14 cellular contexts compared by ENCODE assay signal in genomic region chr9:76472925-76473324, GRCh38. TPM values are rescaled to one million over a fixed set of nuclear protein-coding genes. Genes with fewer than 3 reads are reported as not detected.
DNase-seq lines count a peak whose midpoint lies in the region; ATAC-seq and TF ChIP-seq lines count a peak whose summit lies in the region.
"Had no signal": no experiment of that assay in that cellular context is flagged by ENCODE, and none has a peak within 500 bp of the region (broad histone marks: within the 10 kb centered on the region; RNA-seq: fewer than 3 reads in every experiment).

No MANE protein-coding gene starts in this region.

- CTCF ChIA-PET in HEK293 (lab: Yijun Ruan, JAX) (interaction anchor here (0.6 to 0.9 kb wide), 3 partner anchors 36 to 185 kb away, joined by 3 to 4 read pairs (median 4); no protein-coding TSS in a partner anchor), GM10248 (lab: Yijun Ruan, JAX) (interaction anchor here (0.9 to 3.8 kb wide), 6 partner anchors 10 to 28 kb away, joined by 3 to 24 read pairs (median 5); partner anchors contain the start of gene GCNT1)

- H3K4me1 ChIP-seq in HEK293 (ENCODE audit: control insufficient read depth, insufficient read depth, low read length) (peaks cover 19% of the 10 kb centered on the region), foreskin keratinocyte (no peaks in the 10 kb centered on the region)

- POLR2A ChIA-PET in HEK293 (lab: Yijun Ruan, JAX) = interaction anchor here (0.7 to 1.9 kb wide), 2 partner anchors 14 to 17 kb away, joined by 7 to 8 read pairs; partner anchors contain the start of gene GCNT1
- POLR2A ChIA-PET in GM10248 (lab: Yijun Ruan, JAX) = interaction anchor here (0.7 to 1.6 kb wide), 4 partner anchors 9 to 244 kb away, joined by 3 to 4 read pairs (median 3); partner anchors contain the start of gene GCNT1

- peak; percentile 44 for ATAC-seq in foreskin keratinocyte
- ATAC-seq in GM19351 (IDR thresholded peaks at IDR 0.05; ENCODE audit: unreplicated experiment) = no peak
- ATAC-seq: activated CD8-positive, alpha-beta T cell treated with anti-CD3 and anti-CD28 coated beads, Interleukin-2, amount 10 ng/mL, durations not matched to agents 7 days and 5 days; K562 had no signal

- no peak for TF ChIP-seq CTCF in HEK293 (tag by site-specific recombination; IDR thresholded peaks at IDR 0.05)
- TF ChIP-seq CTCF in foreskin keratinocyte (conservative IDR thresholded peaks at IDR 0.05) = no peak
- no peak for TF ChIP-seq CTCF in GM10248 (IDR thresholded peaks at IDR 0.05; ENCODE audit: control extremely low read depth, extremely low read depth, low read depth, missing control alignments)

- peak overlapping the region; percentile 28; the same call in 1 of the 2 replicates for H3K27ac ChIP-seq in HEK293 (ENCODE audit: extremely low read depth, low read depth, low read length)
- no peak overlapping the region for H3K27ac ChIP-seq in foreskin keratinocyte

- H3K9me3 ChIP-seq in HEK293 (ENCODE audit: control insufficient read depth, insufficient read depth, low read depth, low read length) = no peaks in the 10 kb centered on the region

- no peaks in the 10 kb centered on the region for H3K27me3 ChIP-seq in foreskin keratinocyte

- no peaks in the 10 kb centered on the region for H3K36me3 ChIP-seq in HEK293 (ENCODE audit: control insufficient read depth in 2 of 2, insufficient read depth in 1 of 2, low read length in 2 of 2)

- peak; percentile 63 to 74 for DNase-seq in NCI-H526 (lab: John Stamatoyannopoulos, UW)
- DNase-seq in foreskin keratinocyte = peak in 1 of 2 donors; percentile 16
- DNase-seq in renal cortical epithelial cell (ENCODE audit: low read depth) = peak; percentile 46
- DNase-seq in stimulated activated CD4-positive, alpha-beta T cell treated with anti-CD3 and anti-CD28 coated beads, Interleukin-15, amount 100 ng/mL, for 24 hours = no peak
- DNase-seq in GM10248 (ENCODE audit: extremely low spot score) = no peak
- DNase-seq in NAMALWA (ENCODE audit: low spot score) = no peak
- DNase-seq: activated CD8-positive, alpha-beta T cell treated with anti-CD3 and anti-CD28 coated beads, Interleukin-2, amount 10 ng/mL, durations not matched to agents 7 days and 5 days; activated naive CD8-positive, alpha-beta T cell treated with anti-CD3 and anti-CD28 coated beads, Interleukin-2, amount 10 ng/mL, durations not matched to agents 7 days and 5 days; glutamatergic neuron; NCI-H446; SW 1271 had no signal

- no peak overlapping the region for H3K4me3 ChIP-seq in HEK293 (ENCODE audit: low read depth, low read length)
- H3K4me3 ChIP-seq: K562 had no signal

TF ChIP-seq in HEK293, 187 proteins besides CTCF, POLR2A, EP300 and RAD21 (continues in another document):
- TF ChIP-seq ZNF707 (tag by site-specific recombination; IDR thresholded peaks at IDR 0.05) (no peak), ZBTB48 (tag by site-specific recombination; IDR thresholded peaks at IDR 0.05) (no peak), ZNF341 (tag by site-specific recombination; IDR thresholded peaks at IDR 0.05; ENCODE audit: low read depth) (no peak), ZNF548 (tag by site-specific recombination; IDR thresholded peaks at IDR 0.05) (no peak), ZNF776 (tag by site-specific recombination; IDR thresholded peaks at IDR 0.05; ENCODE audit: borderline replicate concordance) (no peak), MEIS1 (CRISPR knock-in tag; IDR thresholded peaks at IDR 0.05; ENCODE audit: borderline replicate concordance) (peak; percentile 19; the same call in 1 of the 2 replicates), FEZF1 (tag by site-specific recombination; IDR thresholded peaks at IDR 0.05) (no peak), ZNF280C (tag by site-specific recombination; IDR thresholded peaks at IDR 0.05) (no peak), ZNF302 (tag by site-specific recombination; IDR thresholded peaks at IDR 0.05; ENCODE audit: low read depth) (no peak), ZNF214 (tag by site-specific recombination; IDR thresholded peaks at IDR 0.05; ENCODE audit: borderline replicate concordance) (no peak), ZNF560 (tag by site-specific recombination; IDR thresholded peaks at IDR 0.05; ENCODE audit: borderline replicate concordance) (no peak), HOXA7 (CRISPR knock-in tag; IDR thresholded peaks at IDR 0.05; ENCODE audit: borderline replicate concordance) (no peak), ZNF248 (tag by site-specific recombination; IDR thresholded peaks at IDR 0.05) (no peak), ZBTB6 (tag by site-specific recombination; IDR thresholded peaks at IDR 0.05) (no peak), YY1 (tag by site-specific recombination; IDR thresholded peaks at IDR 0.05) (no peak), ZNF596 (tag by site-specific recombination; IDR thresholded peaks at IDR 0.05) (no peak), ZNF132 (tag by site-specific recombination; IDR thresholded peaks at IDR 0.05; ENCODE audit: borderline replicate concordance) (no peak), ZNF768 (tag by site-specific recombination; IDR thresholded peaks at IDR 0.05) (no peak), SCRT1 (tag by site-specific recombination; IDR thresholded peaks at IDR 0.05; ENCODE audit: borderline replicate concordance) (no peak), ZNF639 (tag by site-specific recombination; IDR thresholded peaks at IDR 0.05) (no peak), ZNF76 (tag by site-specific recombination; IDR thresholded peaks at IDR 0.05; ENCODE audit: borderline replicate concordance, low read depth) (no peak), ZNF366 (tag by site-specific recombination; conservative IDR thresholded peaks at IDR 0.05) (no peak), ZNF558 (tag by site-specific recombination; IDR thresholded peaks at IDR 0.05) (no peak), BCL6B (tag by site-specific recombination; IDR thresholded peaks at IDR 0.05) (0 out of 2 replicates have a peak, but pooled peaks have one; percentile 10), ZNF549 (tag by site-specific recombination; IDR thresholded peaks at IDR 0.05) (no peak)

RNA-seq across cellular contexts. Expression of gene GCNT1, which starts 13.9 kb away (rescaled TPM):
- total RNA-seq in foreskin keratinocyte = 6.8 and 8.4 TPM in 2 replicates
- 1.8 and 2.1 TPM in 2 replicates for polyA plus RNA-seq in foreskin keratinocyte
- 25.0 and 130 TPM in 2 replicates for total RNA-seq in renal cortical epithelial cell

Comparison
In these comparisons a context has a peak if more than half of its experiments do, and no peak if none do; other contexts are left out.
1. DNase-seq: peak in NCI-H526 (2 of 2) and renal cortical epithelial cell (single experiment); none in stimulated activated CD4-positive, alpha-beta T cell treated with anti-CD3 and anti-CD28 coated beads, Interleukin-15, amount 100 ng/mL, for 24 hours (single experiment), GM10248 (single experiment) and NAMALWA (single experiment).